ENCODE assay signal across 23 cellular contexts in genomic region chr2:211877061-211877460, GRCh38.
DNase-seq lines count a peak whose midpoint lies in the region; ATAC-seq and TF ChIP-seq lines count a peak whose summit lies in the region.
"Had no signal": no experiment of that assay in that cellular context is flagged by ENCODE, and none has a peak within 500 bp of the region (broad histone marks: within the 10 kb centered on the region; RNA-seq: fewer than 3 reads in every experiment).

No MANE protein-coding gene starts in this region.

- no peaks in the 10 kb centered on the region for H3K36me3 Mint-ChIP-seq in natural killer cell treated with Interleukin-12 subunit alpha and Interleukin-12 subunit beta and Interleukin-15 and Interleukin-18, amount 100 ng/mL, for 72 hours

- H3K9me3 Mint-ChIP-seq in natural killer cell treated with Interleukin-12 subunit alpha and Interleukin-12 subunit beta and Interleukin-15 and Interleukin-18, amount 100 ng/mL, for 72 hours = no peaks in the 10 kb centered on the region

- H3K4me1 Mint-ChIP-seq in natural killer cell treated with Interleukin-12 subunit alpha and Interleukin-12 subunit beta and Interleukin-15 and Interleukin-18, amount 100 ng/mL, for 72 hours (ENCODE audit: low read depth in 2 of 2) = no peaks in the 10 kb centered on the region

- H3K27ac Mint-ChIP-seq in natural killer cell treated with Interleukin-12 subunit alpha and Interleukin-12 subunit beta and Interleukin-15 and Interleukin-18, amount 100 ng/mL, for 72 hours = no peak overlapping the region

- no peaks in the 10 kb centered on the region for H3K27me3 Mint-ChIP-seq in natural killer cell treated with Interleukin-12 subunit alpha and Interleukin-12 subunit beta and Interleukin-15 and Interleukin-18, amount 100 ng/mL, for 72 hours

- in situ Hi-C loops in astrocyte of the spinal cord (cut with HindIII; ENCODE audit: low sequenced_read_pairs) = no loop called here

- peak; percentile 43 for DNase-seq in EL
- peak; percentile 13 for DNase-seq in LHCN-M2 (ENCODE audit: low read depth)
- DNase-seq in astrocyte of the spinal cord (ENCODE audit: low read depth, low spot score) = peak; percentile 12
- peak; percentile 45 for DNase-seq in iris pigment epithelial cell (ENCODE audit: low read depth)
- DNase-seq in activated CD4-positive, CD25-positive, alpha-beta regulatory T cell (lab: John Stamatoyannopoulos, UW) = no peak
- no peak for DNase-seq in natural killer cell treated with Interleukin-12 subunit alpha and Interleukin-12 subunit beta and Interleukin-15 and Interleukin-18, amount 100 ng/mL, for 72 hours (ENCODE audit: low spot score)
- no peak for DNase-seq in NCI-H748 (lab: John Stamatoyannopoulos, UW; ENCODE audit: unreplicated experiment)
- DNase-seq: 8988T, ACHN, Calu3, DMS153, DND-41, NCI-H1092 treated with DMSO at 0.1 percent for 48 hours, NCI-H1436, NCI-H187, NCI-H2081 treated with DMSO at 0.1 percent for 48 hours, NCI-H2171 treated with DMSO at 0.1 percent for 48 hours, NCI-H345, NCI-H524, NCI-H774, SHP77 had no signal

- TF ChIP-seq CTCF in astrocyte of the spinal cord (IDR thresholded peaks at IDR 0.05; ENCODE audit: low read depth, low read length) = no peak

- H3K4me3 ChIP-seq in astrocyte of the spinal cord (ENCODE audit: low read depth, low read length) = no peak overlapping the region

- no peak overlapping the region for H3K4me3 Mint-ChIP-seq in natural killer cell treated with Interleukin-12 subunit alpha and Interleukin-12 subunit beta and Interleukin-15 and Interleukin-18, amount 100 ng/mL, for 72 hours

- ATAC-seq in natural killer cell treated with Interleukin-12 subunit alpha and Interleukin-12 subunit beta and Interleukin-15 and Interleukin-18, amount 100 ng/mL, for 72 hours = no peak
- no peak for ATAC-seq in GM21367 (IDR thresholded peaks at IDR 0.05; ENCODE audit: unreplicated experiment)
- ATAC-seq: HCT116 had no signal

Comparison
In these comparisons a context has a peak if more than half of its experiments do, and no peak if none do; other contexts are left out.
1. DNase-seq: peak in EL (single experiment), LHCN-M2 (single experiment), astrocyte of the spinal cord (single experiment) and iris pigment epithelial cell (single experiment); none in activated CD4-positive, CD25-positive, alpha-beta regulatory T cell (0 of 4), natural killer cell treated with Interleukin-12 subunit alpha and Interleukin-12 subunit beta and Interleukin-15 and Interleukin-18, amount 100 ng/mL, for 72 hours (single experiment) and NCI-H748 (single experiment).